In the genomic region with DNA sequence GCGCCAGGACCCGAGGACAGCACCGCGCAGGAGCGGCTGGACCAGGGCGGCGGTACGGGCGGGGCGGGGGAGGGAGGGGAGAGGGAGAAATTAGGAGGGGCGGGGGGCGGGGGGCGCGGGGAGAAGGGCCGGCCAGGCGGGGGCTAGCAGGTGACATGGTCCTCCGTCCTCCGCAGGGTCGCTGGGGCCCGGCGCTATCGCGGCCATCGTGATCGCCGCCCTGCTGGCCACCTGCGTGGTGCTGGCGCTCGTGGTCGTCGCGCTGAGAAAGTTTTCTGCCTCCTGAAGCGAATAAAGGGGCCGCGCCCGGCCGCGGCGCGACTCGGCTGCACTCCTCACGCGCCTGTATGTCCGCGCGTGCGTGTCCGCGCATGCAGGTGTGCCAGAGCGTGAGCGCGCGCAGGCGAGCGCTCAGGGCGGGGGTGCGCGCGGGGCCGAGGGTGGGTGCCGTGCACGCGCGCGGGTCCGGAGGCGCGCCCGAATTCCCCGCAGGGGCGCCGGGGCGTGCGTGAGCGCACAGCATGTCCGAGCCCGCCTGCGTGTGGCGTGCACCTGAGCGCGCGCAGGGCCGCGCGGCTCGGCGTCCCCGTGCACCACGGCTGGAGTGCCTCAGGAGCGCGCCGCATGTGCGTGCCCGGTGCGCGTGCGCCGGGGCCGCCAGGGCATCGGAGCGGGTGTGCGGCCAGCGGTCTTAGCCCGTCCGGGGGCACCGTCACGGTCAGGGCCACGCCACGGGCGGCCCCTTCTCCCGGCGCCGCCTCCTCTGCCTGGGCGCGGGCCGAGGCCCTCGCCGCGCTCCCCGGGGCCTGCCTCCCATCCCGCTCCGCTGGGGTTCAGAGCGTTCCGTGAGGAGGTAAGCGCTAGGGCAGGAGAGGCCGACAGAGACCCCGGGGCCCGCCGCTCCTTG, we compare ENCODE assay signal across 3 cellular contexts.
TF ChIP-seq lines count a peak whose summit lies in the region.

No MANE protein-coding gene starts in this region.

TF ChIP-seq in GM23338, 12 proteins besides CTCF, POLR2A, EP300 and RAD21:
- TF ChIP-seq POLR2AphosphoS5 (IDR thresholded peaks at IDR 0.05; ENCODE audit: low read depth) (no peak), STAT1 (IDR thresholded peaks at IDR 0.05; ENCODE audit: unreplicated experiment) (no peak)

TF ChIP-seq in SK-N-SH treated with all-trans-retinoic acid at 6 μM for 48 hours, 23 proteins besides CTCF, POLR2A, EP300 and RAD21:
- no peak for TF ChIP-seq ARNTL (CRISPR knock-in tag; IDR thresholded peaks at IDR 0.05; ENCODE audit: borderline replicate concordance, low read depth)
- TF ChIP-seq TOX (CRISPR knock-in tag; IDR thresholded peaks at IDR 0.05; ENCODE audit: borderline replicate concordance), result no peak
- TF ChIP-seq ZC3H10 (CRISPR knock-in tag; IDR thresholded peaks at IDR 0.05), result no peak
- no peak for TF ChIP-seq TCF4 (CRISPR knock-in tag; IDR thresholded peaks at IDR 0.05; ENCODE audit: borderline replicate concordance)
- TF ChIP-seq ZFP3 (CRISPR knock-in tag; IDR thresholded peaks at IDR 0.05), result no peak
- no peak for TF ChIP-seq ISL1 (CRISPR knock-in tag; IDR thresholded peaks at IDR 0.05)
- no peak for TF ChIP-seq SNAI2 (CRISPR knock-in tag; IDR thresholded peaks at IDR 0.05)
- TF ChIP-seq ZNF70 (CRISPR knock-in tag; IDR thresholded peaks at IDR 0.05), result no peak
- no peak for TF ChIP-seq PPARA (CRISPR knock-in tag; IDR thresholded peaks at IDR 0.05; ENCODE audit: borderline replicate concordance)
- no peak for TF ChIP-seq RARB (CRISPR knock-in tag; IDR thresholded peaks at IDR 0.05)
- 0 out of 2 replicates have a peak, but pooled peaks have one; percentile 57 for TF ChIP-seq CSDC2 (CRISPR knock-in tag; IDR thresholded peaks at IDR 0.05)
- no peak for TF ChIP-seq BACH2 (CRISPR knock-in tag; IDR thresholded peaks at IDR 0.05; ENCODE audit: borderline replicate concordance)
- TF ChIP-seq ZNF8 (CRISPR knock-in tag; IDR thresholded peaks at IDR 0.05), result no peak
- TF ChIP-seq, protein P1, sequence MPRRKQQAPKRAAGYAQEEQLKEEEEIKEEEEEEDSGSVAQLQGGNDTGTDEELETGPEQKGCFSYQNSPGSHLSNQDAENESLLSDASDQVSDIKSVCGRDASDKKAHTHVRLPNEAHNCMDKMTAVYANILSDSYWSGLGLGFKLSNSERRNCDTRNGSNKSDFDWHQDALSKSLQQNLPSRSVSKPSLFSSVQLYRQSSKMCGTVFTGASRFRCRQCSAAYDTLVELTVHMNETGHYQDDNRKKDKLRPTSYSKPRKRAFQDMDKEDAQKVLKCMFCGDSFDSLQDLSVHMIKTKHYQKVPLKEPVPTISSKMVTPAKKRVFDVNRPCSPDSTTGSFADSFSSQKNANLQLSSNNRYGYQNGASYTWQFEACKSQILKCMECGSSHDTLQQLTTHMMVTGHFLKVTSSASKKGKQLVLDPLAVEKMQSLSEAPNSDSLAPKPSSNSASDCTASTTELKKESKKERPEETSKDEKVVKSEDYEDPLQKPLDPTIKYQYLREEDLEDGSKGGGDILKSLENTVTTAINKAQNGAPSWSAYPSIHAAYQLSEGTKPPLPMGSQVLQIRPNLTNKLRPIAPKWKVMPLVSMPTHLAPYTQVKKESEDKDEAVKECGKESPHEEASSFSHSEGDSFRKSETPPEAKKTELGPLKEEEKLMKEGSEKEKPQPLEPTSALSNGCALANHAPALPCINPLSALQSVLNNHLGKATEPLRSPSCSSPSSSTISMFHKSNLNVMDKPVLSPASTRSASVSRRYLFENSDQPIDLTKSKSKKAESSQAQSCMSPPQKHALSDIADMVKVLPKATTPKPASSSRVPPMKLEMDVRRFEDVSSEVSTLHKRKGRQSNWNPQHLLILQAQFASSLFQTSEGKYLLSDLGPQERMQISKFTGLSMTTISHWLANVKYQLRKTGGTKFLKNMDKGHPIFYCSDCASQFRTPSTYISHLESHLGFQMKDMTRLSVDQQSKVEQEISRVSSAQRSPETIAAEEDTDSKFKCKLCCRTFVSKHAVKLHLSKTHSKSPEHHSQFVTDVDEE (CRISPR knock-in tag; IDR thresholded peaks at IDR 0.05), result 0 out of 2 replicates have a peak, but pooled peaks have one; percentile 19

TF ChIP-seq in H1, 55 proteins besides CTCF, POLR2A, EP300 and RAD21:
- TF ChIP-seq PHF8 (conservative IDR thresholded peaks at IDR 0.05; ENCODE audit: low read depth, low read length), result no peak; the same call in 1 of the 2 replicates
- TF ChIP-seq ZNF274 (IDR thresholded peaks at IDR 0.05; ENCODE audit: borderline replicate concordance, extremely low read depth, low read length), result no peak
- TF ChIP-seq CEBPB (IDR thresholded peaks at IDR 0.05; ENCODE audit: low read depth, low read length), result no peak
- TF ChIP-seq SP4 (IDR thresholded peaks at IDR 0.05; ENCODE audit: low read length), result no peak
- no peak for TF ChIP-seq POLR2AphosphoS5 (IDR thresholded peaks at IDR 0.05; ENCODE audit: low read depth, low read length)
- TF ChIP-seq, protein P2, sequence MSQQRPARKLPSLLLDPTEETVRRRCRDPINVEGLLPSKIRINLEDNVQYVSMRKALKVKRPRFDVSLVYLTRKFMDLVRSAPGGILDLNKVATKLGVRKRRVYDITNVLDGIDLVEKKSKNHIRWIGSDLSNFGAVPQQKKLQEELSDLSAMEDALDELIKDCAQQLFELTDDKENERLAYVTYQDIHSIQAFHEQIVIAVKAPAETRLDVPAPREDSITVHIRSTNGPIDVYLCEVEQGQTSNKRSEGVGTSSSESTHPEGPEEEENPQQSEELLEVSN (IDR thresholded peaks at IDR 0.05), result 0 out of 2 replicates have a peak, but pooled peaks have one; percentile 28
- TF ChIP-seq, protein P3, sequence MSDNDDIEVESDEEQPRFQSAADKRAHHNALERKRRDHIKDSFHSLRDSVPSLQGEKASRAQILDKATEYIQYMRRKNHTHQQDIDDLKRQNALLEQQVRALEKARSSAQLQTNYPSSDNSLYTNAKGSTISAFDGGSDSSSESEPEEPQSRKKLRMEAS (IDR thresholded peaks at IDR 0.05), result peak; percentile 61
- no peak for TF ChIP-seq CREB1 (IDR thresholded peaks at IDR 0.05)
- TF ChIP-seq TEAD4 (IDR thresholded peaks at IDR 0.05; ENCODE audit: low read depth, low read length), result no peak
- TF ChIP-seq BACH1 (IDR thresholded peaks at IDR 0.05; ENCODE audit: low read length), result 0 out of 2 replicates have a peak, but pooled peaks have one; percentile 28
- TF ChIP-seq RBBP5 (IDR thresholded peaks at IDR 0.05; ENCODE audit: borderline replicate concordance, low read depth, low read length), result peak; percentile 90
- TF ChIP-seq CHD1 (IDR thresholded peaks at IDR 0.05; ENCODE audit: low read depth, low read length), result no peak
- no peak for TF ChIP-seq TBP (IDR thresholded peaks at IDR 0.05; ENCODE audit: low read depth, low read length)
- no peak for TF ChIP-seq TAF1 (IDR thresholded peaks at IDR 0.05; ENCODE audit: low read depth, low read length)
- no peak for TF ChIP-seq SAP30 (IDR thresholded peaks at IDR 0.05; ENCODE audit: insufficient read depth, insufficient replicate concordance, low read length)
- peak; percentile 98 for TF ChIP-seq KDM4A (IDR thresholded peaks at IDR 0.05; ENCODE audit: low read depth, low read length, severe bottlenecking)
- no peak for TF ChIP-seq POU5F1 (IDR thresholded peaks at IDR 0.05; ENCODE audit: low read depth, low read length)
- no peak for TF ChIP-seq EZH2 (IDR thresholded peaks at IDR 0.05; ENCODE audit: low read depth, low read length, severe bottlenecking)
- TF ChIP-seq NANOG (IDR thresholded peaks at IDR 0.05; ENCODE audit: insufficient read depth, low read depth, low read length, poor library complexity, severe bottlenecking), result no peak
- TF ChIP-seq JUND (IDR thresholded peaks at IDR 0.05; ENCODE audit: low read length), result no peak
- TF ChIP-seq SP2 (IDR thresholded peaks at IDR 0.05; ENCODE audit: low read length), result no peak
- TF ChIP-seq BRCA1 (IDR thresholded peaks at IDR 0.05; ENCODE audit: low read depth, low read length), result no peak
- TF ChIP-seq SUZ12 (IDR thresholded peaks at IDR 0.05; ENCODE audit: low read length), result peak; percentile 57; the same call in 1 of the 2 replicates
- no peak for TF ChIP-seq HDAC6 (IDR thresholded peaks at IDR 0.05; ENCODE audit: low read depth, low read length)
- TF ChIP-seq GABPA (IDR thresholded peaks at IDR 0.05; ENCODE audit: borderline replicate concordance, insufficient read depth, low read length), result no peak; the same call in 1 of the 2 replicates
- no peak for TF ChIP-seq CBX8 (IDR thresholded peaks at IDR 0.05; ENCODE audit: borderline replicate concordance, low read depth, low read length)
- TF ChIP-seq ASH2L (IDR thresholded peaks at IDR 0.05; ENCODE audit: low read length), result peak; percentile 41
- TF ChIP-seq, protein P4, sequence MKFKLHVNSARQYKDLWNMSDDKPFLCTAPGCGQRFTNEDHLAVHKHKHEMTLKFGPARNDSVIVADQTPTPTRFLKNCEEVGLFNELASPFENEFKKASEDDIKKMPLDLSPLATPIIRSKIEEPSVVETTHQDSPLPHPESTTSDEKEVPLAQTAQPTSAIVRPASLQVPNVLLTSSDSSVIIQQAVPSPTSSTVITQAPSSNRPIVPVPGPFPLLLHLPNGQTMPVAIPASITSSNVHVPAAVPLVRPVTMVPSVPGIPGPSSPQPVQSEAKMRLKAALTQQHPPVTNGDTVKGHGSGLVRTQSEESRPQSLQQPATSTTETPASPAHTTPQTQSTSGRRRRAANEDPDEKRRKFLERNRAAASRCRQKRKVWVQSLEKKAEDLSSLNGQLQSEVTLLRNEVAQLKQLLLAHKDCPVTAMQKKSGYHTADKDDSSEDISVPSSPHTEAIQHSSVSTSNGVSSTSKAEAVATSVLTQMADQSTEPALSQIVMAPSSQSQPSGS (IDR thresholded peaks at IDR 0.05; ENCODE audit: low read length), result no peak
- TF ChIP-seq NRF1 (IDR thresholded peaks at IDR 0.05; ENCODE audit: low read depth, low read length), result peak; percentile 28; the same call in 1 of the 2 replicates
- no peak for TF ChIP-seq KDM1A (IDR thresholded peaks at IDR 0.05; ENCODE audit: borderline replicate concordance, low read length)
- no peak for TF ChIP-seq KDM5A (IDR thresholded peaks at IDR 0.05; ENCODE audit: low read length)
- TF ChIP-seq CHD2 (IDR thresholded peaks at IDR 0.05; ENCODE audit: low read length), result no peak
